ENCODE assay signal across 1 cellular context in genomic region chr6:117733341-117733740, GRCh38.
TF ChIP-seq lines count a peak whose summit lies in the region.

No MANE protein-coding gene starts in this region.

TF ChIP-seq in HepG2, 621 proteins besides CTCF, POLR2A, EP300 and RAD21 (continued from another document):
- TF ChIP-seq ZNF503 (CRISPR knock-in tag; IDR thresholded peaks at IDR 0.05): no peak
- no peak for TF ChIP-seq NCOA1 (CRISPR knock-in tag; IDR thresholded peaks at IDR 0.05)
- no peak for TF ChIP-seq TCF7L2 (IDR thresholded peaks at IDR 0.05; ENCODE audit: low read depth, low read length)
- no peak for TF ChIP-seq ZSCAN29 (CRISPR knock-in tag; conservative IDR thresholded peaks at IDR 0.05)
- TF ChIP-seq ZNF143 (CRISPR knock-in tag; IDR thresholded peaks at IDR 0.05): no peak
- TF ChIP-seq ZNF788 (CRISPR knock-in tag; IDR thresholded peaks at IDR 0.05; ENCODE audit: borderline replicate concordance): no peak
- no peak for TF ChIP-seq ZNF598 (CRISPR knock-in tag; IDR thresholded peaks at IDR 0.05; ENCODE audit: borderline replicate concordance)
- TF ChIP-seq NCOR1 (IDR thresholded peaks at IDR 0.05; ENCODE audit: borderline replicate concordance, low read length): no peak
- TF ChIP-seq CHCHD3 (CRISPR knock-in tag; IDR thresholded peaks at IDR 0.05): no peak
- no peak for TF ChIP-seq CHD4 (IDR thresholded peaks at IDR 0.05; ENCODE audit: borderline replicate concordance, low read length)
- TF ChIP-seq ZFP90 (CRISPR knock-in tag; IDR thresholded peaks at IDR 0.05; ENCODE audit: borderline replicate concordance): no peak
- no peak for TF ChIP-seq FIP1L1 (IDR thresholded peaks at IDR 0.05; ENCODE audit: borderline replicate concordance, insufficient read depth, low read depth, low read length)
- TF ChIP-seq SATB2 (CRISPR knock-in tag; IDR thresholded peaks at IDR 0.05): no peak
- TF ChIP-seq ATF4 (CRISPR knock-in tag; IDR thresholded peaks at IDR 0.05): no peak
- TF ChIP-seq TRIM22 (IDR thresholded peaks at IDR 0.05): no peak
- no peak for TF ChIP-seq ZNF703 (CRISPR knock-in tag; IDR thresholded peaks at IDR 0.05; ENCODE audit: borderline replicate concordance)
- no peak for TF ChIP-seq ZNF816 (CRISPR knock-in tag; IDR thresholded peaks at IDR 0.05; ENCODE audit: borderline replicate concordance)
- TF ChIP-seq ZHX1 (CRISPR knock-in tag; IDR thresholded peaks at IDR 0.05; ENCODE audit: low read depth): no peak
